Comparison of ENCODE assay signal across 14 cellular contexts in the genomic region with DNA sequence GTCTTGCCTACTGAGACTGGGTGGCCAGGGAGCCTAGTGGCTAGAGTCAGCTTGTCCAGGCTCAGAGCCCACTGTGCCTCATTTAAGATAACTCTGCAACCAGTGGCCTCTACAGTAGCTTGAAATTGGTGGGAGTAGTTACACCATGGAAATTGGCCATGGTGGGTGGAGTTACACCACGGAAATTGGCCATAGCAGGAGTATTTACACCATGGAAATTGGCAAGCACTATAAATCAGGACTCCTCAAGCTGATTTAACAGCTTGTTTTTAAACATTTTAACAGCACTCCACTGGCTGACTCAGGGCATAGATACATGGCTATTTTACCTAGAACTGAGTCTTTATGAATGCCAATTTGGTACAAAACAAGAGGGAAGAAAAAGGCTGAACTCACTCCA. TPM values are rescaled to one million over a fixed set of nuclear protein-coding genes. Genes with fewer than 3 reads are reported as not detected.
DNase-seq lines count a peak whose midpoint lies in the region; ATAC-seq and TF ChIP-seq lines count a peak whose summit lies in the region.
"Had no signal": no experiment of that assay in that cellular context is flagged by ENCODE, and none has a peak within 500 bp of the region (broad histone marks: within the 10 kb centered on the region; RNA-seq: fewer than 3 reads in every experiment).

No MANE protein-coding gene starts in this region.

- DNase-seq in SJCRH30 (no peak), nephron progenitor cell (no peak), NCI-H526 treated with DMSO at 0.1 percent for 48 hours (lab: John Stamatoyannopoulos, UW) (no peak), hepatic stellate cell (ENCODE audit: low spot score) (no peak)
- DNase-seq: C1 segment of cervical spinal cord; Calu3; CD4-positive, alpha-beta memory T cell; COR-L47; DMS79 treated with DMSO at 0.1 percent for 48 hours; GF-D8; GOT3 had no signal

- H3K4me3 ChIP-seq in HEK293 (ENCODE audit: low read depth, low read length) (no peak overlapping the region), SJCRH30 (peak overlapping the region; percentile 29; the same call in 1 of the 2 replicates)
- H3K4me3 ChIP-seq: HAP-1 had no signal

- H3K27me3 Mint-ChIP-seq in nephron progenitor cell (ENCODE audit: low read depth, poor library complexity) = no peaks in the 10 kb centered on the region
- H3K27me3 Mint-ChIP-seq in activated T-helper 17 cell treated with anti-CD3 and anti-CD28 coated beads, Interleukin-2, amount 50 U/mL, for 72 hours = no peaks in the 10 kb centered on the region
- H3K27me3 Mint-ChIP-seq: CD4-positive, alpha-beta memory T cell had no signal

- no peaks in the 10 kb centered on the region for H3K27me3 ChIP-seq in SJCRH30

- no peaks in the 10 kb centered on the region for H3K36me3 Mint-ChIP-seq in nephron progenitor cell (ENCODE audit: low read depth)
- no peaks in the 10 kb centered on the region for H3K36me3 Mint-ChIP-seq in activated T-helper 17 cell treated with anti-CD3 and anti-CD28 coated beads, Interleukin-2, amount 50 U/mL, for 72 hours (ENCODE audit: low read depth)
- H3K36me3 Mint-ChIP-seq: CD4-positive, alpha-beta memory T cell had no signal

- POLR2A ChIA-PET in HEK293 (lab: Yijun Ruan, JAX) = no interaction called here

- peaks cover 5% of the 10 kb centered on the region for H3K9me3 Mint-ChIP-seq in nephron progenitor cell
- H3K9me3 Mint-ChIP-seq in activated T-helper 17 cell treated with anti-CD3 and anti-CD28 coated beads, Interleukin-2, amount 50 U/mL, for 72 hours = no peaks in the 10 kb centered on the region
- H3K9me3 Mint-ChIP-seq: CD4-positive, alpha-beta memory T cell had no signal

- peaks cover 34% of the 10 kb centered on the region for H3K4me1 Mint-ChIP-seq in nephron progenitor cell
- peaks cover 8% of the 10 kb centered on the region for H3K4me1 Mint-ChIP-seq in activated T-helper 17 cell treated with anti-CD3 and anti-CD28 coated beads, Interleukin-2, amount 50 U/mL, for 72 hours

- no peak overlapping the region for H3K4me3 Mint-ChIP-seq in nephron progenitor cell
- no peak overlapping the region for H3K4me3 Mint-ChIP-seq in activated T-helper 17 cell treated with anti-CD3 and anti-CD28 coated beads, Interleukin-2, amount 50 U/mL, for 72 hours
- H3K4me3 Mint-ChIP-seq: CD4-positive, alpha-beta memory T cell had no signal

- ATAC-seq in activated T-helper 17 cell treated with anti-CD3 and anti-CD28 coated beads, Interleukin-2, amount 50 U/mL, for 72 hours (replicated peaks) = no peak

- TF ChIP-seq CTCF in HEK293 (tag by site-specific recombination; IDR thresholded peaks at IDR 0.05) (no peak), nephron progenitor cell (IDR thresholded peaks at IDR 0.05) (no peak)

- peak overlapping the region; percentile 92 for H3K27ac Mint-ChIP-seq in nephron progenitor cell
- H3K27ac Mint-ChIP-seq in activated T-helper 17 cell treated with anti-CD3 and anti-CD28 coated beads, Interleukin-2, amount 50 U/mL, for 72 hours = no peak overlapping the region

- 0 out of 2 replicates have a peak, but pooled peaks cover 4% of the 10 kb centered on the region for H3K4me1 ChIP-seq in HEK293 (ENCODE audit: control insufficient read depth, insufficient read depth, low read length)
- H3K4me1 ChIP-seq in SJCRH30 = peaks cover 15% of the 10 kb centered on the region
- H3K4me1 ChIP-seq: HAP-1 had no signal

- no peaks in the 10 kb centered on the region for H3K9me3 ChIP-seq in HEK293 (ENCODE audit: control insufficient read depth, insufficient read depth, low read depth, low read length)
- H3K9me3 ChIP-seq in SJCRH30 (replicated peaks) = no peaks in the 10 kb centered on the region
- H3K9me3 ChIP-seq: HAP-1 had no signal

- H3K27ac ChIP-seq in HEK293 (ENCODE audit: extremely low read depth, low read depth, low read length) = no peak overlapping the region
- peak overlapping the region; percentile 75 for H3K27ac ChIP-seq in SJCRH30

- CTCF ChIA-PET in HEK293 (lab: Yijun Ruan, JAX) = no interaction called here

- H3K36me3 ChIP-seq in HEK293 (ENCODE audit: control insufficient read depth in 2 of 2, insufficient read depth in 1 of 2, low read length in 2 of 2) (no peaks in the 10 kb centered on the region), SJCRH30 (no peaks in the 10 kb centered on the region)
- H3K36me3 ChIP-seq: HAP-1 had no signal

TF ChIP-seq in HEK293, 187 proteins besides CTCF, POLR2A, EP300 and RAD21:
- TF ChIP-seq ZNF112 (tag by site-specific recombination; IDR thresholded peaks at IDR 0.05) (peak; percentile 98), ZNF26 (tag by site-specific recombination; IDR thresholded peaks at IDR 0.05) (no peak)
TF ChIP-seq in HEK293: peak in this region for 1.

RNA-seq across cellular contexts. Expression of gene AKTIP, which starts 27.7 kb away (rescaled TPM):
- total RNA-seq in SJCRH30 (2014; rRNA removed; shearing (Covaris generic)) = 12.8 and 15.8 TPM in 2 replicates
- total RNA-seq in activated T-helper 17 cell treated with anti-CD3 and anti-CD28 coated beads, Interleukin-2, amount 50 U/mL, for 72 hours = 10 to 100 TPM; 21.8 to 24.5 TPM
